17 cellular contexts compared by ENCODE assay signal in genomic region chr7:112070674-112071256, GRCh38.
DNase-seq lines count a peak whose midpoint lies in the region; ATAC-seq, FAIRE-seq and TF ChIP-seq lines count a peak whose summit lies in the region.
"Had no signal": no experiment of that assay in that cellular context is flagged by ENCODE, and none has a peak within 500 bp of the region (broad histone marks: within the 10 kb centered on the region; RNA-seq: fewer than 3 reads in every experiment).

No MANE protein-coding gene starts in this region.

- SMC1A ChIA-PET in GM12878 (lab: Charles Lee; ENCODE audit: uncharacterized antibody, unreplicated experiment): interaction anchor here (1.0 kb wide), 2 partner anchors 12 to 14 kb away, joined by 3 read pairs; no protein-coding TSS in a partner anchor

- H3K9me3 ChIP-seq in liver (ENCODE audit: control insufficient read depth in 4 of 4, low read length in 3 of 4) (peaks cover 0 to 5% (median 2%) of the 10 kb centered on the region in 4 donors), HepG2 (ENCODE audit: low read length) (peaks cover 15% of the 10 kb centered on the region), GM12878 (replicated peaks; ENCODE audit: control insufficient read depth, insufficient read depth, low read length) (no peaks in the 10 kb centered on the region; the same call in 2 of the 3 replicates), right lobe of liver (no peaks in the 10 kb centered on the region), aorta (ENCODE audit: control insufficient read depth, low read length) (no peaks in the 10 kb centered on the region), heart right ventricle (peaks cover 0 to 22% (median 0%) of the 10 kb centered on the region in 11 donors)
- H3K9me3 ChIP-seq: HAP-1 had no signal

- BruUV-seq in HepG2 (replicated peaks; lab: Mats Ljungman, UMichigan) (no TSS peak), GM12878 (replicated peaks; lab: Mats Ljungman, UMichigan) (no TSS peak)

- H3K4me2 ChIP-seq in HepG2 (ENCODE audit: low read depth, low read length): no peak overlapping the region
- no peak overlapping the region for H3K4me2 ChIP-seq in GM12878 (ENCODE audit: control insufficient read depth, insufficient read depth)

- 46% methylated on average over 5 of the region's 5 CpGs for WGBS in liver
- WGBS in HepG2 (ENCODE audit: low lambda C conversion rate): 96% methylated on average over 5 of the region's 5 CpGs
- 90% methylated on average over 5 of the region's 5 CpGs for WGBS in GM12878 (ENCODE audit: insufficient coverage, insufficient replicate concordance, low lambda C conversion rate, missing lambda C conversion rate)
- 43% methylated on average over 5 of the region's 5 CpGs for WGBS in right lobe of liver (ENCODE audit: insufficient coverage, low coverage, low lambda C conversion rate, missing lambda C conversion rate)
- 89 to 91% methylated on average over 5 of the region's 5 CpGs for WGBS in aorta, 2 donors
- WGBS in heart right ventricle, 2 donors: 78 to 80% methylated on average over 5 of the region's 5 CpGs

- H3K27ac ChIP-seq in liver (ENCODE audit: low read depth in 1 of 2, low read length in 2 of 2) (peak overlapping the region in 1 of 2 donors; percentile 4), HepG2 (ENCODE audit: extremely low read length, insufficient read depth, low read length) (no peak overlapping the region), GM12878 (ENCODE audit: control insufficient read depth, insufficient read depth) (no peak overlapping the region), right lobe of liver (peak overlapping the region in 1 of 3 donors; percentile 42), aorta (ENCODE audit: low read depth in 1 of 2, low read length in 2 of 2) (no peak overlapping the region), heart right ventricle (no peak overlapping the region)
- H3K27ac ChIP-seq: BLaER1 treated with 17β-estradiol and CSF1 and Interleukin-3, amounts not matched to agents 10 nM and 100 nM had no signal

- no peak for TF ChIP-seq POLR2A in HepG2 (IDR thresholded peaks at IDR 0.05; ENCODE audit: insufficient read depth in 1 of 2, low read depth in 2 of 2, low read length in 2 of 2)
- TF ChIP-seq POLR2A in GM12878 (IDR thresholded peaks at IDR 0.05; ENCODE audit: low read depth, low read length): no peak
- TF ChIP-seq POLR2A in right lobe of liver (IDR thresholded peaks at IDR 0.05): no peak

- in situ Hi-C loops in HepG2 (cut with HindIII; ENCODE audit: extremely low pct_ligation_motif_present, low pct_unique_long_range_greater_than_20kb): no loop called here
- in situ Hi-C loops in GM12878 (cut with MboI): no loop called here

- H4K20me1 ChIP-seq in HepG2 (ENCODE audit: insufficient read depth, low read length) (no peaks in the 10 kb centered on the region), GM12878 (ENCODE audit: control insufficient read depth, insufficient read depth) (no peaks in the 10 kb centered on the region)

- no peak for DNase-seq in HepG2 (ENCODE audit: low spot score)
- DNase-seq in GM12878 (ENCODE audit: low read depth, low spot score): no peak
- DNase-seq in right lobe of liver: no peak
- no peak for DNase-seq in aorta
- no peak for DNase-seq in heart right ventricle
- no peak for DNase-seq in HCEC 1CT
- DNase-seq: 8988T; Calu3; CD8-positive, alpha-beta T cell; DMS79 treated with DMSO at 0.1 percent for 48 hours had no signal

- H3K27me3 ChIP-seq in liver (ENCODE audit: control insufficient read depth in 4 of 4, insufficient read depth in 4 of 4, low read length in 3 of 4) (no peaks in the 10 kb centered on the region), HepG2 (ENCODE audit: control insufficient read depth in 1 of 2, insufficient read depth in 2 of 2, low read length in 2 of 2) (no peaks in the 10 kb centered on the region), GM12878 (replicated peaks in 1 of 2; ENCODE audit: control insufficient read depth in 2 of 2, insufficient read depth in 2 of 2, low read length in 1 of 2) (no peaks in the 10 kb centered on the region), right lobe of liver (no peaks in the 10 kb centered on the region), aorta (ENCODE audit: control insufficient read depth in 1 of 2, insufficient read depth in 2 of 2, low read length in 1 of 2) (no peaks in the 10 kb centered on the region), heart right ventricle (no peaks in the 10 kb centered on the region)
- H3K27me3 ChIP-seq: BLaER1 treated with 17β-estradiol and CSF1 and Interleukin-3, amounts not matched to agents 10 nM and 100 nM had no signal

- H3K9ac ChIP-seq in liver (ENCODE audit: low read depth in 1 of 2, low read length in 2 of 2): no peak overlapping the region
- H3K9ac ChIP-seq in HepG2 (ENCODE audit: insufficient read depth, low read depth, low read length): no peak overlapping the region
- no peak overlapping the region for H3K9ac ChIP-seq in GM12878 (ENCODE audit: control insufficient read depth, insufficient read depth, low read length)
- H3K9ac ChIP-seq: BLaER1 treated with 17β-estradiol and CSF1 and Interleukin-3, amounts not matched to agents 10 nM and 100 nM had no signal

- RAD21 ChIA-PET in GM12878 (lab: Charles Lee; ENCODE audit: unreplicated experiment): no interaction called here

- H2AFZ ChIP-seq in HepG2 (ENCODE audit: low read length) (no peak overlapping the region), GM12878 (ENCODE audit: control insufficient read depth, low read depth, low read length) (peak overlapping the region; percentile 8; the same call in 1 of the 2 replicates)

- H3K36me3 ChIP-seq in liver (ENCODE audit: control insufficient read depth in 4 of 4, insufficient read depth in 3 of 4, low read depth in 1 of 4, low read length in 3 of 4): no peaks in the 10 kb centered on the region
- H3K36me3 ChIP-seq in HepG2 (replicated peaks in 1 of 2; ENCODE audit: control insufficient read depth in 1 of 2, insufficient read depth in 2 of 2, low read length in 2 of 2): no peaks in the 10 kb centered on the region
- H3K36me3 ChIP-seq in GM12878 (ENCODE audit: control insufficient read depth in 2 of 2, insufficient read depth in 2 of 2, low read length in 1 of 2): no peaks in the 10 kb centered on the region
- H3K36me3 ChIP-seq in right lobe of liver: no peaks in the 10 kb centered on the region
- no peaks in the 10 kb centered on the region for H3K36me3 ChIP-seq in aorta (ENCODE audit: control insufficient read depth in 1 of 2, insufficient read depth in 2 of 2, low read length in 1 of 2)
- H3K36me3 ChIP-seq in heart right ventricle: no peaks in the 10 kb centered on the region
- H3K36me3 ChIP-seq: HAP-1 had no signal

- peak; percentile 5 to 24 for TF ChIP-seq RAD21 in liver (IDR thresholded peaks at IDR 0.05)
- TF ChIP-seq RAD21 in HepG2 (CRISPR knock-in tag; IDR thresholded peaks at IDR 0.05): no peak
- TF ChIP-seq RAD21 in GM12878 (IDR thresholded peaks at IDR 0.05; ENCODE audit: insufficient read depth, low read depth, low read length): no peak

- TF ChIP-seq EP300 in HepG2 (IDR thresholded peaks at IDR 0.05; ENCODE audit: low read depth in 2 of 2, low read length in 2 of 2) (no peak), HepG2 (CRISPR knock-in tag; IDR thresholded peaks at IDR 0.05; ENCODE audit: borderline replicate concordance) (no peak), GM12878 (IDR thresholded peaks at IDR 0.05; ENCODE audit: borderline replicate concordance in 1 of 2, control insufficient read depth in 1 of 2, low read depth in 2 of 2, low read length in 2 of 2) (no peak)

- ATAC-seq in HepG2 (no peak), GM12878 (no peak), right lobe of liver (peak; percentile 45 to 68 (median 61)), aorta (ENCODE audit: low FRiP score) (no peak), heart right ventricle (no peak), HG03039 (IDR thresholded peaks at IDR 0.05; ENCODE audit: unreplicated experiment) (no peak)
- ATAC-seq: CD8-positive, alpha-beta T cell had no signal

- intact Hi-C loops in HepG2 (cut with micrococcal nuclease; ENCODE audit: unreplicated experiment): no loop called here
- intact Hi-C loops in GM12878 (cut with micrococcal nuclease; ENCODE audit: unreplicated experiment): no loop called here
- intact Hi-C loops in right lobe of liver (cut with DNase I): no loop called here
- intact Hi-C loops in aorta (cut with DNase I): no loop called here
- intact Hi-C loops in heart right ventricle (cut with DNase I): no loop called here

- H3K4me1 ChIP-seq in liver (ENCODE audit: control insufficient read depth in 4 of 4, insufficient read depth in 4 of 4, low read length in 3 of 4) (peaks cover 5 to 36% (median 22%) of the 10 kb centered on the region in 4 donors), HepG2 (ENCODE audit: insufficient read depth, low read length) (peaks cover 32% of the 10 kb centered on the region), GM12878 (ENCODE audit: control insufficient read depth, insufficient read depth, low read length) (no peaks in the 10 kb centered on the region), right lobe of liver (peaks cover 0 to 30% (median 8%) of the 10 kb centered on the region in 4 donors), aorta (ENCODE audit: control insufficient read depth in 1 of 2, insufficient read depth in 2 of 2, low read length in 2 of 2) (no peaks in the 10 kb centered on the region), heart right ventricle (peaks cover 0 to 62% (median 30%) of the 10 kb centered on the region in 9 donors)
- H3K4me1 ChIP-seq: HAP-1 had no signal

- FAIRE-seq in HepG2 (lab: Jason Lieb, UNC): no peak
- FAIRE-seq in GM12878 (lab: Jason Lieb, UNC): no peak
- FAIRE-seq: GM12891, GM19239, H1 had no signal

- POLR2A ChIA-PET in HepG2 (lab: Yijun Ruan, JAX) (no interaction called here), GM12878 (lab: Charles Lee) (interaction anchor here (1.5 kb wide), 1 partner anchor 136 kb away, joined by 4 read pairs; no protein-coding TSS in a partner anchor)

- no peak overlapping the region for H3K4me3 ChIP-seq in liver (ENCODE audit: low read depth in 1 of 3, low read length in 3 of 3)
- H3K4me3 ChIP-seq in HepG2 (replicated peaks in 1 of 3; ENCODE audit: insufficient read depth in 1 of 3, low read depth in 2 of 3, low read length in 3 of 3): no peak overlapping the region
- H3K4me3 ChIP-seq in GM12878: no peak overlapping the region
- H3K4me3 ChIP-seq in right lobe of liver: no peak overlapping the region
- no peak overlapping the region for H3K4me3 ChIP-seq in aorta (ENCODE audit: low read length in 2 of 2)
- no peak overlapping the region for H3K4me3 ChIP-seq in heart right ventricle
- H3K4me3 ChIP-seq: BLaER1 treated with 17β-estradiol and CSF1 and Interleukin-3, amounts not matched to agents 10 nM and 100 nM; HAP-1 had no signal

- peaks cover 9% of the 10 kb centered on the region for H3K79me2 ChIP-seq in HepG2 (ENCODE audit: insufficient read depth, low read length)
- no peaks in the 10 kb centered on the region for H3K79me2 ChIP-seq in GM12878 (ENCODE audit: control insufficient read depth, insufficient read depth, low read length)

- CTCF ChIA-PET in HepG2 (lab: Yijun Ruan, JAX; ENCODE audit: low intra/inter-chr PET ratio, low total read pairs): no interaction called here
- CTCF ChIA-PET in GM12878 (lab: Yijun Ruan, JAX): interaction anchor here (1.1 to 2.1 kb wide), 2 partner anchors 9 to 16 kb away, joined by 3 to 5 read pairs; no protein-coding TSS in a partner anchor

- TF ChIP-seq CTCF in liver (IDR thresholded peaks at IDR 0.05; ENCODE audit: low read depth, low read length, missing input control) (no peak), HepG2 (CRISPR knock-in tag; IDR thresholded peaks at IDR 0.05) (no peak), GM12878 (IDR thresholded peaks at IDR 0.05 in 2 of 3, conservative IDR thresholded peaks at IDR 0.05 in 1 of 3; ENCODE audit: control insufficient read depth in 2 of 3, extremely low read depth in 1 of 3, insufficient read depth in 1 of 3, low read depth in 3 of 3, low read length in 3 of 3) (no peak), right lobe of liver (IDR thresholded peaks at IDR 0.05) (no peak), heart right ventricle (IDR thresholded peaks at IDR 0.05) (no peak)

Comparison
In these comparisons a context has a peak if more than half of its experiments do, and no peak if none do; other contexts are left out.
1. ATAC-seq: peak in right lobe of liver (4 of 4); none in HepG2 (single experiment), GM12878 (single experiment), aorta (single experiment), heart right ventricle (0 of 8) and HG03039 (single experiment).